25 cellular contexts compared by ENCODE assay signal in genomic region chr20:18719426-18719825, GRCh38.
DNase-seq lines count a peak whose midpoint lies in the region; ATAC-seq and TF ChIP-seq lines count a peak whose summit lies in the region.
"Had no signal": no experiment of that assay in that cellular context is flagged by ENCODE, and none has a peak within 500 bp of the region (broad histone marks: within the 10 kb centered on the region; RNA-seq: fewer than 3 reads in every experiment).

No MANE protein-coding gene starts in this region.

- POLR2A ChIA-PET in AG04449 (lab: Yijun Ruan, JAX), result no interaction called here

- TF ChIP-seq CTCF in AG04449 (IDR thresholded peaks at IDR 0.05; ENCODE audit: insufficient read depth, low read length, missing control alignments) (no peak), astrocyte of the cerebellum (IDR thresholded peaks at IDR 0.05; ENCODE audit: low read depth, low read length, missing control alignments) (no peak), glutamatergic neuron (IDR thresholded peaks at IDR 0.05; ENCODE audit: partially characterized antibody, unreplicated experiment) (no peak), coronary artery (IDR thresholded peaks at IDR 0.05) (no peak), nephron progenitor cell (IDR thresholded peaks at IDR 0.05) (no peak)

- H3K4me3 Mint-ChIP-seq in glutamatergic neuron (ENCODE audit: unreplicated experiment) (no peak overlapping the region), nephron progenitor cell (no peak overlapping the region)
- H3K4me3 Mint-ChIP-seq: CD4-positive, CD25-positive, alpha-beta regulatory T cell; GM23338; T-helper 2 cell treated with Interferon-gamma antibody and Interleukin-4, amounts not matched to agents 5 μg/mL and 100 μg/mL, for 36 hours had no signal

- H3K36me3 Mint-ChIP-seq in glutamatergic neuron (ENCODE audit: unreplicated experiment) (peaks cover 9% of the 10 kb centered on the region), nephron progenitor cell (ENCODE audit: low read depth) (peaks cover 18% of the 10 kb centered on the region)
- H3K36me3 Mint-ChIP-seq: activated naive CD4-positive, alpha-beta T cell treated with anti-CD3 and anti-CD28 coated beads, Interleukin-2, amount 50 U/mL, for 72 hours had no signal

- ATAC-seq in GM19467 (IDR thresholded peaks at IDR 0.05; ENCODE audit: unreplicated experiment), result no peak
- ATAC-seq in HG02938 (IDR thresholded peaks at IDR 0.05; ENCODE audit: unreplicated experiment), result no peak
- ATAC-seq: activated naive CD4-positive, alpha-beta T cell treated with anti-CD3 and anti-CD28 coated beads, Interleukin-2, amount 50 U/mL, for 72 hours; GM23338 had no signal

- H3K4me3 ChIP-seq in AG04449 (ENCODE audit: low read depth, low read length), result no peak overlapping the region
- no peak overlapping the region for H3K4me3 ChIP-seq in astrocyte of the cerebellum (ENCODE audit: low read depth, low read length)
- H3K4me3 ChIP-seq in coronary artery, result no peak overlapping the region
- H3K4me3 ChIP-seq: dorsolateral prefrontal cortex, GM23338, MG63, right atrium auricular region, SJSA1 had no signal

- DNase-seq in AG04449 (ENCODE audit: low read depth, low spot score), result peak; percentile 21
- DNase-seq in HCEC 1CT, result peak; percentile 76
- DNase-seq in astrocyte of the cerebellum (ENCODE audit: low read depth), result peak; percentile 6
- DNase-seq in glutamatergic neuron, result peak; percentile 33
- no peak for DNase-seq in coronary artery (ENCODE audit: low spot score)
- no peak for DNase-seq in nephron progenitor cell
- DNase-seq: activated CD4-positive, CD25-positive, alpha-beta regulatory T cell; activated CD8-positive, alpha-beta memory T cell treated with anti-CD3 and anti-CD28 coated beads for 24 hours; activated T-cell treated with anti-CD3 and anti-CD28 coated beads, Interleukin-2, amount 50 U/mL, for 48 hours; CD4-positive, CD25-positive, alpha-beta regulatory T cell; DMS153; dorsolateral prefrontal cortex; head of caudate nucleus; MG63; NCI-H146; NCI-H774; stimulated activated CD4-positive, alpha-beta T cell treated with anti-CD3 and anti-CD28 coated beads, Interleukin-15, amount 100 ng/mL, for 24 hours had no signal

- H3K9me3 Mint-ChIP-seq in glutamatergic neuron (ENCODE audit: unreplicated experiment), result no peaks in the 10 kb centered on the region
- peaks cover 15% of the 10 kb centered on the region for H3K9me3 Mint-ChIP-seq in nephron progenitor cell
- H3K9me3 Mint-ChIP-seq: activated naive CD4-positive, alpha-beta T cell treated with anti-CD3 and anti-CD28 coated beads, Interleukin-2, amount 50 U/mL, for 72 hours had no signal

- H3K27ac ChIP-seq in coronary artery, result no peak overlapping the region
- H3K27ac ChIP-seq: epithelial cell of prostate, right atrium auricular region, SJSA1 had no signal

- H3K4me1 Mint-ChIP-seq in glutamatergic neuron (ENCODE audit: low read depth, unreplicated experiment), result peaks cover 8% of the 10 kb centered on the region
- peaks cover 11% of the 10 kb centered on the region for H3K4me1 Mint-ChIP-seq in nephron progenitor cell

- H3K27me3 Mint-ChIP-seq in glutamatergic neuron (ENCODE audit: unreplicated experiment) (peaks cover 2% of the 10 kb centered on the region), nephron progenitor cell (ENCODE audit: low read depth, poor library complexity) (peaks cover 3% of the 10 kb centered on the region)
- H3K27me3 Mint-ChIP-seq: CD4-positive, CD25-positive, alpha-beta regulatory T cell had no signal

- CTCF ChIA-PET in AG04449 (lab: Yijun Ruan, JAX), result interaction anchor here (3.2 kb wide), 1 partner anchor 13 kb away, joined by 11 read pairs; no protein-coding TSS in a partner anchor

- H3K27ac Mint-ChIP-seq in glutamatergic neuron (ENCODE audit: unreplicated experiment) (peak overlapping the region; percentile 66), nephron progenitor cell (no peak overlapping the region)
- H3K27ac Mint-ChIP-seq: activated naive CD4-positive, alpha-beta T cell treated with anti-CD3 and anti-CD28 coated beads, Interleukin-2, amount 50 U/mL, for 72 hours; CD4-positive, CD25-positive, alpha-beta regulatory T cell; GM23338; T-helper 2 cell treated with Interferon-gamma antibody and Interleukin-4, amounts not matched to agents 5 μg/mL and 100 μg/mL, for 36 hours had no signal

- in situ Hi-C loops in astrocyte of the cerebellum (cut with HindIII; ENCODE audit: low sequenced_read_pairs), result no loop called here

Comparison
In these comparisons a context has a peak if more than half of its experiments do, and no peak if none do; other contexts are left out.
1. DNase-seq: peak in AG04449 (single experiment), HCEC 1CT (single experiment), astrocyte of the cerebellum (single experiment) and glutamatergic neuron (single experiment); none in coronary artery (single experiment) and nephron progenitor cell (single experiment).